ENCODE assay signal across 13 cellular contexts in genomic region chr7:133484135-133484534, GRCh38.
DNase-seq lines count a peak whose midpoint lies in the region; ATAC-seq and TF ChIP-seq lines count a peak whose summit lies in the region.
"Had no signal": no experiment of that assay in that cellular context is flagged by ENCODE, and none has a peak within 500 bp of the region (broad histone marks: within the 10 kb centered on the region; RNA-seq: fewer than 3 reads in every experiment).

No MANE protein-coding gene starts in this region.

- H3K27me3 ChIP-seq in RWPE2 (ENCODE audit: insufficient read depth, poor library complexity, severe bottlenecking) (no peaks in the 10 kb centered on the region), smooth muscle cell (ENCODE audit: low read depth) (no peaks in the 10 kb centered on the region), left ventricle myocardium inferior (ENCODE audit: low read depth) (no peaks in the 10 kb centered on the region)
- H3K27me3 ChIP-seq: Peyer's patch, transverse colon had no signal

- ATAC-seq in RWPE2 (ENCODE audit: low read depth) (peak; percentile 75), GM19351 (IDR thresholded peaks at IDR 0.05; ENCODE audit: unreplicated experiment) (no peak)
- ATAC-seq: psoas muscle had no signal

- no peak for TF ChIP-seq CTCF in RWPE2 (IDR thresholded peaks at IDR 0.05; ENCODE audit: poor library complexity, severe bottlenecking)
- TF ChIP-seq CTCF in smooth muscle cell (IDR thresholded peaks at IDR 0.05; ENCODE audit: borderline replicate concordance, insufficient read depth, poor library complexity, severe bottlenecking): no peak
- TF ChIP-seq CTCF in left ventricle myocardium inferior (IDR thresholded peaks at IDR 0.05; ENCODE audit: borderline replicate concordance): no peak

- 73% methylated on average over 2 of the region's 2 CpGs for WGBS in smooth muscle cell (ENCODE audit: low lambda C conversion rate)

- no peak overlapping the region for H3K9ac ChIP-seq in smooth muscle cell (ENCODE audit: low read depth)

- no peaks in the 10 kb centered on the region for H3K9me3 ChIP-seq in RWPE2 (ENCODE audit: severe bottlenecking)
- no peaks in the 10 kb centered on the region for H3K9me3 ChIP-seq in smooth muscle cell (replicated peaks; ENCODE audit: low read depth)
- H3K9me3 ChIP-seq in left ventricle myocardium inferior (replicated peaks): no peaks in the 10 kb centered on the region
- H3K9me3 ChIP-seq: Peyer's patch, psoas muscle, transverse colon had no signal

- H3K4me1 ChIP-seq in RWPE2 (ENCODE audit: insufficient read depth, poor library complexity, severe bottlenecking) (peaks cover 3% of the 10 kb centered on the region), smooth muscle cell (ENCODE audit: low read depth) (no peaks in the 10 kb centered on the region), left ventricle myocardium inferior (peaks cover 7% of the 10 kb centered on the region)
- H3K4me1 ChIP-seq: Peyer's patch, psoas muscle, transverse colon had no signal

- H4K20me1 ChIP-seq in smooth muscle cell (ENCODE audit: low read depth): peaks cover 15% of the 10 kb centered on the region

- H3K27ac ChIP-seq in RWPE2 (ENCODE audit: poor library complexity, severe bottlenecking) (no peak overlapping the region), smooth muscle cell (ENCODE audit: low read depth) (no peak overlapping the region), left ventricle myocardium inferior (replicated peaks) (no peak overlapping the region)
- H3K27ac ChIP-seq: Peyer's patch, psoas muscle, transverse colon had no signal

- H3K79me2 ChIP-seq in smooth muscle cell (ENCODE audit: low read depth): no peaks in the 10 kb centered on the region

- intact Hi-C loops in left ventricle myocardium inferior (cut with micrococcal nuclease): no loop called here

- H2AFZ ChIP-seq in smooth muscle cell (ENCODE audit: low read depth): no peak overlapping the region

- H3K4me3 ChIP-seq in RWPE2 (ENCODE audit: severe bottlenecking) (no peak overlapping the region), smooth muscle cell (no peak overlapping the region), left ventricle myocardium inferior (no peak overlapping the region)
- H3K4me3 ChIP-seq: Peyer's patch, psoas muscle, transverse colon had no signal

- H3K4me2 ChIP-seq in smooth muscle cell: no peak overlapping the region

- no peaks in the 10 kb centered on the region for H3F3A ChIP-seq in smooth muscle cell (ENCODE audit: low read depth)

- H3K36me3 ChIP-seq in RWPE2 (ENCODE audit: low read depth) (peaks cover 3% of the 10 kb centered on the region), smooth muscle cell (ENCODE audit: low read depth) (no peaks in the 10 kb centered on the region), left ventricle myocardium inferior (peaks cover 12% of the 10 kb centered on the region)

- peak; percentile 35 for DNase-seq in DMS 273 treated with DMSO at 0.1 percent for 48 hours (lab: John Stamatoyannopoulos, UW)
- no peak for DNase-seq in RWPE2 (ENCODE audit: low spot score)
- peak; percentile 14 for DNase-seq in activated naive CD4-positive, alpha-beta T cell treated with anti-CD3 and anti-CD28 coated beads, Interleukin-2, amount 50 U/mL, for 16 hours
- peak; percentile 48 for DNase-seq in stimulated activated CD4-positive, alpha-beta T cell treated with anti-CD3 and anti-CD28 coated beads, Interleukin-15, amount 100 ng/mL, for 24 hours
- no peak for DNase-seq in DMS153 treated with DMSO at 0.1 percent for 48 hours (lab: John Stamatoyannopoulos, UW; ENCODE audit: unreplicated experiment)
- DNase-seq in smooth muscle cell (lab: John Stamatoyannopoulos, UW; ENCODE audit: unreplicated experiment): no peak
- no peak for DNase-seq in left ventricle myocardium inferior
- DNase-seq: DMS79, islet precursor cell, Peyer's patch, psoas muscle, transverse colon had no signal

Comparison
In these comparisons a context has a peak if more than half of its experiments do, and no peak if none do; other contexts are left out.
1. DNase-seq: peak in DMS 273 treated with DMSO at 0.1 percent for 48 hours (single experiment), activated naive CD4-positive, alpha-beta T cell treated with anti-CD3 and anti-CD28 coated beads, Interleukin-2, amount 50 U/mL, for 16 hours (single experiment) and stimulated activated CD4-positive, alpha-beta T cell treated with anti-CD3 and anti-CD28 coated beads, Interleukin-15, amount 100 ng/mL, for 24 hours (single experiment); none in RWPE2 (single experiment), DMS153 treated with DMSO at 0.1 percent for 48 hours (single experiment), smooth muscle cell (single experiment) and left ventricle myocardium inferior (single experiment).